20 cellular contexts compared by ENCODE assay signal in genomic region chr12:132825861-132826260, GRCh38. TPM values are rescaled to one million over a fixed set of nuclear protein-coding genes. Genes with fewer than 3 reads are reported as not detected.
A peak's percentile ranks its signal among the peaks of the same experiment; 100 is the strongest.
DNase-seq lines count a peak whose midpoint lies in the region; ATAC-seq and TF ChIP-seq lines count a peak whose summit lies in the region.
"Had no signal": no experiment of that assay in that cellular context is flagged by ENCODE, and none has a peak within 500 bp of the region (broad histone marks: within the 10 kb centered on the region; RNA-seq: fewer than 3 reads in every experiment).

No MANE protein-coding gene starts in this region.

- peaks cover 50% of the 10 kb centered on the region for H3K36me3 Mint-ChIP-seq in activated CD4-positive, alpha-beta memory T cell treated with anti-CD3 and anti-CD28 coated beads, Interleukin-2, amount 10 ng/mL, durations not matched to agents 7 days and 5 days (ENCODE audit: low read depth)
- peaks cover 30% of the 10 kb centered on the region for H3K36me3 Mint-ChIP-seq in activated CD4-positive, alpha-beta memory T cell treated with anti-CD3 and anti-CD28 coated beads for 36 hours
- H3K36me3 Mint-ChIP-seq in T-cell (peaks cover 21% of the 10 kb centered on the region), chondrocyte (ENCODE audit: low read depth) (peaks cover 35% of the 10 kb centered on the region), progenitor cell of endocrine pancreas (ENCODE audit: insufficient read depth) (peaks cover 10% of the 10 kb centered on the region)

- no peaks in the 10 kb centered on the region for H3K27me3 Mint-ChIP-seq in activated CD4-positive, alpha-beta memory T cell treated with anti-CD3 and anti-CD28 coated beads, Interleukin-2, amount 10 ng/mL, durations not matched to agents 7 days and 5 days
- H3K27me3 Mint-ChIP-seq in activated CD4-positive, alpha-beta memory T cell treated with anti-CD3 and anti-CD28 coated beads for 36 hours = no peaks in the 10 kb centered on the region
- H3K27me3 Mint-ChIP-seq in T-cell (peaks cover 0 to 3% of the 10 kb centered on the region in 2 donors), chondrocyte (ENCODE audit: low read depth) (no peaks in the 10 kb centered on the region), progenitor cell of endocrine pancreas (no peaks in the 10 kb centered on the region)
- H3K27me3 Mint-ChIP-seq: activated naive CD8-positive, alpha-beta T cell treated with anti-CD3 and anti-CD28 coated beads, Interleukin-2, amount 10 ng/mL, durations not matched to agents 7 days and 5 days had no signal

- POLR2A ChIA-PET in activated CD4-positive, alpha-beta memory T cell treated with anti-CD3 and anti-CD28 coated beads, Interleukin-2, amount 10 ng/mL, durations not matched to agents 7 days and 5 days (lab: Charles Lee) = no interaction called here
- POLR2A ChIA-PET in activated CD4-positive, alpha-beta memory T cell treated with anti-CD3 and anti-CD28 coated beads for 36 hours (lab: Charles Lee) = no interaction called here
- POLR2A ChIA-PET in T-cell (lab: Charles Lee) = no interaction called here

- no peak for ATAC-seq in T-cell (replicated peaks in 1 of 4)
- ATAC-seq: A549, foreskin keratinocyte, K562, left ventricle myocardium superior had no signal

- CTCF ChIA-PET in activated CD4-positive, alpha-beta memory T cell treated with anti-CD3 and anti-CD28 coated beads, Interleukin-2, amount 10 ng/mL, durations not matched to agents 7 days and 5 days (lab: Charles Lee) = interaction anchor here (1.0 kb wide), 1 partner anchor 57 kb away, joined by 3 read pairs; no protein-coding TSS in a partner anchor
- CTCF ChIA-PET in activated CD4-positive, alpha-beta memory T cell treated with anti-CD3 and anti-CD28 coated beads for 36 hours (lab: Charles Lee) = no interaction called here
- CTCF ChIA-PET in T-cell (lab: Charles Lee) = no interaction called here

- no peaks in the 10 kb centered on the region for H3K9me3 Mint-ChIP-seq in activated CD4-positive, alpha-beta memory T cell treated with anti-CD3 and anti-CD28 coated beads, Interleukin-2, amount 10 ng/mL, durations not matched to agents 7 days and 5 days
- H3K9me3 Mint-ChIP-seq in activated CD4-positive, alpha-beta memory T cell treated with anti-CD3 and anti-CD28 coated beads for 36 hours = no peaks in the 10 kb centered on the region
- no peaks in the 10 kb centered on the region for H3K9me3 Mint-ChIP-seq in T-cell
- no peaks in the 10 kb centered on the region for H3K9me3 Mint-ChIP-seq in chondrocyte (ENCODE audit: low read depth)
- H3K9me3 Mint-ChIP-seq in progenitor cell of endocrine pancreas (ENCODE audit: low read depth) = no peaks in the 10 kb centered on the region
- H3K9me3 Mint-ChIP-seq: activated naive CD8-positive, alpha-beta T cell treated with anti-CD3 and anti-CD28 coated beads, Interleukin-2, amount 10 ng/mL, durations not matched to agents 7 days and 5 days had no signal

- H3K4me3 Mint-ChIP-seq in activated CD4-positive, alpha-beta memory T cell treated with anti-CD3 and anti-CD28 coated beads, Interleukin-2, amount 10 ng/mL, durations not matched to agents 7 days and 5 days = peak overlapping the region; percentile 10
- no peak overlapping the region for H3K4me3 Mint-ChIP-seq in activated CD4-positive, alpha-beta memory T cell treated with anti-CD3 and anti-CD28 coated beads for 36 hours
- H3K4me3 Mint-ChIP-seq in T-cell (peak overlapping the region; percentile 17 to 90 (median 41)), chondrocyte (ENCODE audit: unreplicated experiment) (peak overlapping the region; percentile 95), progenitor cell of endocrine pancreas (ENCODE audit: low read depth) (peak overlapping the region; percentile 31)

- no peak for DNase-seq in activated CD4-positive, alpha-beta memory T cell treated with anti-CD3 and anti-CD28 coated beads, Interleukin-2, amount 10 ng/mL, durations not matched to agents 7 days and 5 days
- no peak for DNase-seq in activated CD4-positive, alpha-beta memory T cell treated with anti-CD3 and anti-CD28 coated beads for 36 hours
- DNase-seq in T-cell (no peak), chondrocyte (ENCODE audit: low spot score) (no peak), progenitor cell of endocrine pancreas (ENCODE audit: low spot score, unreplicated experiment) (no peak), NCI-H1048 (lab: John Stamatoyannopoulos, UW) (no peak), NCI-H128 (lab: John Stamatoyannopoulos, UW; ENCODE audit: unreplicated experiment) (no peak)
- DNase-seq in activated effector memory CD4-positive, alpha-beta T cell treated with anti-CD3 and anti-CD28 coated beads, Interleukin-2, amount 50 U/mL, for 16 hours = no peak
- DNase-seq: activated CD4-positive, alpha-beta T cell treated with anti-CD3 and anti-CD28 coated beads for 48 hours; activated naive CD8-positive, alpha-beta T cell treated with anti-CD3 and anti-CD28 coated beads, Interleukin-2, amount 10 ng/mL, durations not matched to agents 7 days and 5 days; BE2C; effector CD4-positive, alpha-beta T cell; foreskin keratinocyte; hypothalamus; left ventricle myocardium superior; MM.1S; nucleus accumbens; stimulated activated naive CD4-positive, alpha-beta T cell treated with Interleukin-2 at 50 U/mL for 16 hours had no signal

- TF ChIP-seq CTCF in chondrocyte (IDR thresholded peaks at IDR 0.05) (no peak), progenitor cell of endocrine pancreas (IDR thresholded peaks at IDR 0.05; ENCODE audit: unreplicated experiment) (no peak)

- intact Hi-C loops in activated CD4-positive, alpha-beta memory T cell treated with anti-CD3 and anti-CD28 coated beads for 36 hours (cut with micrococcal nuclease) = no loop called here

- peaks cover 46% of the 10 kb centered on the region for H3K4me1 Mint-ChIP-seq in activated CD4-positive, alpha-beta memory T cell treated with anti-CD3 and anti-CD28 coated beads, Interleukin-2, amount 10 ng/mL, durations not matched to agents 7 days and 5 days
- peaks cover 43% of the 10 kb centered on the region for H3K4me1 Mint-ChIP-seq in activated CD4-positive, alpha-beta memory T cell treated with anti-CD3 and anti-CD28 coated beads for 36 hours (ENCODE audit: low read depth)
- peaks cover 43 to 47% (median 46%) of the 10 kb centered on the region in 3 donors for H3K4me1 Mint-ChIP-seq in T-cell
- H3K4me1 Mint-ChIP-seq in chondrocyte (ENCODE audit: low read depth) = peaks cover 45% of the 10 kb centered on the region
- H3K4me1 Mint-ChIP-seq in progenitor cell of endocrine pancreas (ENCODE audit: low read depth) = peaks cover 14% of the 10 kb centered on the region

- H3K27ac Mint-ChIP-seq in activated CD4-positive, alpha-beta memory T cell treated with anti-CD3 and anti-CD28 coated beads, Interleukin-2, amount 10 ng/mL, durations not matched to agents 7 days and 5 days = no peak overlapping the region
- no peak overlapping the region for H3K27ac Mint-ChIP-seq in activated CD4-positive, alpha-beta memory T cell treated with anti-CD3 and anti-CD28 coated beads for 36 hours
- H3K27ac Mint-ChIP-seq in T-cell (no peak overlapping the region), chondrocyte (ENCODE audit: unreplicated experiment) (peak overlapping the region; percentile 61), progenitor cell of endocrine pancreas (no peak overlapping the region)
- H3K27ac Mint-ChIP-seq: activated naive CD8-positive, alpha-beta T cell treated with anti-CD3 and anti-CD28 coated beads, Interleukin-2, amount 10 ng/mL, durations not matched to agents 7 days and 5 days had no signal

RNA-seq across cellular contexts. Expression of gene GOLGA3, which starts 2.8 kb away (rescaled TPM):
- total RNA-seq in activated CD4-positive, alpha-beta memory T cell treated with anti-CD3 and anti-CD28 coated beads, Interleukin-2, amount 10 ng/mL, durations not matched to agents 7 days and 5 days = 10 to 100 TPM; 46.2 to 46.5 TPM
- total RNA-seq in activated CD4-positive, alpha-beta memory T cell treated with anti-CD3 and anti-CD28 coated beads for 36 hours = 10 to 100 TPM; 41.7 to 44.2 TPM
- total RNA-seq in T-cell = 10 to 100 TPM; 49.1 to 77.9 (median 67.4) TPM
- 144 to 199 TPM (median 148 TPM) in 3 replicates for total RNA-seq in chondrocyte
- total RNA-seq in progenitor cell of endocrine pancreas = 44.6 and 47.5 TPM in 2 replicates
